35 cellular contexts compared by ENCODE assay signal in the genomic region with DNA sequence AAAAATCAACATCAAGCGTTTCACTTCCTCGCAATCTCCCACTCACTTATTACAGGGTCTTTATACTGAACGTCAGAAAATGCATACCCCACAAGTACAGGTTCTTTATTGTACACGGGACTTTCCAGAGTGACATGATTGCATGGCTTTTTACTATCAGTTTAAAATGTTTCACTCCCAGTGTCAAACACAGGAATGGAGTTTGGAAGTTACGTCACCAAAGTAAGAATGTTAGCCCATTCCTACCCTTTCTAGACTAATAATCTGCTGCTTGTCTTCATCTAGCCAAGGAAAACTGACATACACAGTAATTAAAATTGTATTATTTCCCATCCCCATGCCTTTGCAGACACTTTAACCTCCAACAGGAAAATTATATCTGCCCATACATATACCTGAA.
"Had no signal": no experiment of that assay in that cellular context is flagged by ENCODE, and none has a peak within 500 bp of the region (broad histone marks: within the 10 kb centered on the region; RNA-seq: fewer than 3 reads in every experiment).

No MANE protein-coding gene starts in this region.

- H3K36me3 ChIP-seq: MG63 had no signal

- H3K4me2 ChIP-seq: KMS-11 had no signal

- H3K4me3 ChIP-seq: MG63 had no signal

- DNase-seq: Karpas-422, Kasumi-1, MG63, MM.1S, MV-4-11, NCI-H1048, NCI-H1092, NCI-H1092 treated with DMSO at 0.1 percent for 48 hours, NCI-H1105, NCI-H1105 treated with DMSO at 0.1 percent for 48 hours, NCI-H1417, NCI-H1417 treated with DMSO at 0.1 percent for 48 hours, NCI-H1436, NCI-H1436 treated with DMSO at 0.1 percent for 48 hours, NCI-H146, NCI-H1694, NCI-H1694 treated with DMSO at 0.1 percent for 48 hours, NCI-H187, NCI-H187 treated with DMSO at 0.1 percent for 48 hours, NCI-H1930, NCI-H2029, NCI-H2029 treated with DMSO at 0.1 percent for 48 hours, NCI-H2081, NCI-H2081 treated with DMSO at 0.1 percent for 48 hours, NCI-H2107, NCI-H2171, NCI-H2171 treated with DMSO at 0.1 percent for 48 hours, NCI-H2227 treated with DMSO at 0.1 percent for 48 hours, NCI-H226, NCI-H345, NCI-H446, NCI-H446 treated with DMSO at 0.1 percent for 48 hours, NCI-H510A, NCI-H510A treated with DMSO at 0.1 percent for 48 hours had no signal

- H3K9ac ChIP-seq: KMS-11 had no signal

- H3K27me3 ChIP-seq: MG63 had no signal

- H3K27ac ChIP-seq: KMS-11 had no signal

- H3K9me3 ChIP-seq: MG63 had no signal
